Comparison of ENCODE assay signal across 12 cellular contexts in the genomic region with DNA sequence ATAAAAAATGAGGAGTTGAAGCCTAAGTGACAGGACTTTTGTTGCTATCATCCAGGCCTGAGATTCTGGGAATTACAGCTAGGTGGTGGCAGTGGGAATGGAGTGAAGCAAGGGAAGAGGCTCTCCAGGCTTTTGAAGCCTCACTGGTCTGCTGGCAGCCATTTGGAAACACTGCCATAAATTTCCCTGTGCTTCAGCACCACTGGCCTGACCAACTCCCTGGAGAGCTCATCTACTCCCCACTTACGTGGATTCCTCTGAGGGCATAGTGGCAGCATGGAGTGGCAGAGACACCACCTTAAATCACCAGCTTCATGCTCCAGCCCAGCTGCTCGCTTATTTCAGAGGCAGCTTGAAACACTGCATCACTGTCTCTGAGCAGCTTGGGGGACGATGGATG.
DNase-seq lines count a peak whose midpoint lies in the region; ATAC-seq, FAIRE-seq and TF ChIP-seq lines count a peak whose summit lies in the region.
"Had no signal": no experiment of that assay in that cellular context is flagged by ENCODE, and none has a peak within 500 bp of the region (broad histone marks: within the 10 kb centered on the region; RNA-seq: fewer than 3 reads in every experiment).

No MANE protein-coding gene starts in this region.

- H3K36me3 Mint-ChIP-seq in activated T-cell treated with anti-CD3 and anti-CD28 coated beads, Interleukin-2, amount 50 U/mL, for 4 hours (ENCODE audit: insufficient read depth) = no peaks in the 10 kb centered on the region
- H3K36me3 Mint-ChIP-seq: activated naive CD8-positive, alpha-beta T cell treated with anti-CD3 and anti-CD28 coated beads for 36 hours had no signal

- intact Hi-C loops in dorsolateral prefrontal cortex (cut with DNase I) = no loop called here

- peaks cover 0 to 3% (median 0%) of the 10 kb centered on the region in 45 donors for H3K27me3 ChIP-seq in dorsolateral prefrontal cortex
- H3K27me3 ChIP-seq: neutrophil had no signal

- FAIRE-seq in D721Med (lab: Jason Lieb, UNC) = no peak

- no peaks in the 10 kb centered on the region for H3K4me1 Mint-ChIP-seq in activated T-cell treated with anti-CD3 and anti-CD28 coated beads, Interleukin-2, amount 50 U/mL, for 4 hours (ENCODE audit: low read depth)
- H3K4me1 Mint-ChIP-seq: activated naive CD8-positive, alpha-beta T cell treated with anti-CD3 and anti-CD28 coated beads for 36 hours had no signal

- H3K27me3 Mint-ChIP-seq in activated T-cell treated with anti-CD3 and anti-CD28 coated beads, Interleukin-2, amount 50 U/mL, for 4 hours (ENCODE audit: low read depth) = peaks cover 3% of the 10 kb centered on the region
- H3K27me3 Mint-ChIP-seq: activated naive CD8-positive, alpha-beta T cell treated with anti-CD3 and anti-CD28 coated beads for 36 hours had no signal

- peak overlapping the region in 5 of 59 donors; percentile 3 to 58 (median 30) for H3K27ac ChIP-seq in dorsolateral prefrontal cortex
- H3K27ac ChIP-seq: neutrophil had no signal

- no peak overlapping the region for H3K4me3 Mint-ChIP-seq in activated T-cell treated with anti-CD3 and anti-CD28 coated beads, Interleukin-2, amount 50 U/mL, for 4 hours
- H3K4me3 Mint-ChIP-seq: activated naive CD8-positive, alpha-beta T cell treated with anti-CD3 and anti-CD28 coated beads for 36 hours had no signal

- DNase-seq in D721Med (ENCODE audit: insufficient read length, low spot score) = no peak
- peak; percentile 4 for DNase-seq in NCI-H1092 (lab: John Stamatoyannopoulos, UW)
- DNase-seq in dorsolateral prefrontal cortex = peak in 2 of 10 donors; percentile 18 to 40
- peak; percentile 66 for DNase-seq in myocyte (ENCODE audit: low read depth)
- no peak for DNase-seq in activated T-cell treated with anti-CD3 and anti-CD28 coated beads, Interleukin-2, amount 50 U/mL, for 4 hours
- no peak for DNase-seq in activated gamma-delta T cell treated with Interleukin-2 at 50 U/mL for 16 hours
- DNase-seq: activated naive CD8-positive, alpha-beta T cell treated with anti-CD3 and anti-CD28 coated beads for 36 hours; NCI-H1105; T-helper 9 cell had no signal

- TF ChIP-seq CTCF in D721Med (IDR thresholded peaks at IDR 0.05; ENCODE audit: insufficient read depth, missing control alignments) (peak; percentile 15), dorsolateral prefrontal cortex (IDR thresholded peaks at IDR 0.05 in 54 of 56, conservative IDR thresholded peaks at IDR 0.05 in 2 of 56; ENCODE audit: low read depth in 1 of 56, partially characterized antibody in 56 of 56) (peak in 41 of 56 donors; percentile 14 to 60 (median 38))

- H3K4me3 ChIP-seq in dorsolateral prefrontal cortex = peak overlapping the region in 1 of 59 donors; percentile 23

- H3K9me3 Mint-ChIP-seq in activated T-cell treated with anti-CD3 and anti-CD28 coated beads, Interleukin-2, amount 50 U/mL, for 4 hours = no peaks in the 10 kb centered on the region
- H3K9me3 Mint-ChIP-seq: activated naive CD8-positive, alpha-beta T cell treated with anti-CD3 and anti-CD28 coated beads for 36 hours had no signal

- ATAC-seq in activated T-cell treated with anti-CD3 and anti-CD28 coated beads, Interleukin-2, amount 50 U/mL, for 4 hours = no peak
- no peak for ATAC-seq in HG02610 (IDR thresholded peaks at IDR 0.05; ENCODE audit: unreplicated experiment)
- ATAC-seq in HG03460 (IDR thresholded peaks at IDR 0.05; ENCODE audit: unreplicated experiment) = no peak

Comparison
In these comparisons a context has a peak if more than half of its experiments do, and no peak if none do; other contexts are left out.
1. DNase-seq: peak in NCI-H1092 (single experiment) and myocyte (single experiment); none in D721Med (single experiment), activated T-cell treated with anti-CD3 and anti-CD28 coated beads, Interleukin-2, amount 50 U/mL, for 4 hours (single experiment) and activated gamma-delta T cell treated with Interleukin-2 at 50 U/mL for 16 hours (single experiment).